Comparison of ENCODE assay signal across 32 cellular contexts in genomic region chr2:193141998-193142397, GRCh38.
"Had no signal": no experiment of that assay in that cellular context is flagged by ENCODE, and none has a peak within 500 bp of the region (broad histone marks: within the 10 kb centered on the region; RNA-seq: fewer than 3 reads in every experiment).

No MANE protein-coding gene starts in this region.

- H3K27ac ChIP-seq: adrenal gland, body of pancreas, esophagus muscularis mucosa, foreskin keratinocyte, gastrocnemius medialis, heart left ventricle had no signal

- ATAC-seq: activated CD4-positive, alpha-beta T cell treated with anti-CD3 and anti-CD28 coated beads for 36 hours; activated CD8-positive, alpha-beta memory T cell treated with anti-CD3 and anti-CD28 coated beads, Interleukin-2, amount 10 ng/mL, durations not matched to agents 7 days and 5 days; activated CD8-positive, alpha-beta T cell treated with anti-CD3 and anti-CD28 coated beads, Interleukin-2, amount 10 ng/mL, durations not matched to agents 7 days and 5 days; activated naive CD8-positive, alpha-beta T cell treated with anti-CD3 and anti-CD28 coated beads, Interleukin-2, amount 50 U/mL, for 24 hours; body of pancreas; effector memory CD8-positive, alpha-beta T cell; foreskin keratinocyte; gastrocnemius medialis; heart left ventricle; T-helper 17 cell had no signal

- H3K4me3 ChIP-seq: adrenal gland, body of pancreas, esophagus muscularis mucosa, gastrocnemius medialis, heart left ventricle had no signal

- H3K36me3 ChIP-seq: adrenal gland, esophagus muscularis mucosa, gastrocnemius medialis, heart left ventricle had no signal

- H3K4me1 ChIP-seq: adrenal gland, body of pancreas, esophagus muscularis mucosa, foreskin keratinocyte, gastrocnemius medialis, heart left ventricle had no signal

- DNase-seq: activated CD4-positive, alpha-beta memory T cell treated with anti-CD3 and anti-CD28 coated beads for 36 hours; activated CD4-positive, alpha-beta T cell treated with anti-CD3 and anti-CD28 coated beads for 36 hours; activated CD4-positive, alpha-beta T cell treated with anti-CD3 and anti-CD28 coated beads, Interleukin-2, amount 10 ng/mL, durations not matched to agents 24 days and 14 days; activated CD4-positive, CD25-positive, alpha-beta regulatory T cell; activated CD4-positive, CD25-positive, alpha-beta regulatory T cell treated with anti-CD3 and anti-CD28 coated beads, Interleukin-2, amount 50 U/mL, for 72 hours; activated CD8-positive, alpha-beta memory T cell treated with anti-CD3 and anti-CD28 coated beads, Interleukin-2, amount 10 ng/mL, durations not matched to agents 7 days and 5 days; activated CD8-positive, alpha-beta memory T cell treated with anti-CD3 and anti-CD28 coated beads, Interleukin-2, amount 50 U/mL, for 4 hours; activated CD8-positive, alpha-beta T cell treated with anti-CD3 and anti-CD28 coated beads, Interleukin-2, amount 10 ng/mL, durations not matched to agents 7 days and 5 days; activated effector memory CD4-positive, alpha-beta T cell treated with anti-CD3 and anti-CD28 coated beads, Interleukin-2, amount 50 U/mL, for 16 hours; activated naive CD4-positive, alpha-beta T cell treated with anti-CD3 and anti-CD28 coated beads for 36 hours; activated naive CD8-positive, alpha-beta T cell treated with anti-CD3 and anti-CD28 coated beads for 36 hours; activated naive CD8-positive, alpha-beta T cell treated with anti-CD3 and anti-CD28 coated beads, Interleukin-2, amount 50 U/mL, for 24 hours; activated T-cell treated with anti-CD3 and anti-CD28 coated beads, Interleukin-2, amount 50 U/mL, for 1 hour; activated T-cell treated with anti-CD3 and anti-CD28 coated beads, Interleukin-2, amount 50 U/mL, for 48 hours; adrenal gland; amygdala; aorta; body of pancreas; caudate nucleus; cortex of kidney; dermis blood vessel endothelial cell; effector CD4-positive, alpha-beta T cell; effector memory CD8-positive, alpha-beta T cell; erythroblast; foreskin keratinocyte; gastrocnemius medialis; glutamatergic neuron; heart left ventricle; T-helper 17 cell; T1000 had no signal

- H3K27me3 ChIP-seq: adrenal gland, body of pancreas, esophagus muscularis mucosa, foreskin keratinocyte, gastrocnemius medialis, heart left ventricle had no signal

- H3K9me3 ChIP-seq: adrenal gland, body of pancreas, gastrocnemius medialis had no signal

- FAIRE-seq: colon had no signal
